In the genomic region with DNA sequence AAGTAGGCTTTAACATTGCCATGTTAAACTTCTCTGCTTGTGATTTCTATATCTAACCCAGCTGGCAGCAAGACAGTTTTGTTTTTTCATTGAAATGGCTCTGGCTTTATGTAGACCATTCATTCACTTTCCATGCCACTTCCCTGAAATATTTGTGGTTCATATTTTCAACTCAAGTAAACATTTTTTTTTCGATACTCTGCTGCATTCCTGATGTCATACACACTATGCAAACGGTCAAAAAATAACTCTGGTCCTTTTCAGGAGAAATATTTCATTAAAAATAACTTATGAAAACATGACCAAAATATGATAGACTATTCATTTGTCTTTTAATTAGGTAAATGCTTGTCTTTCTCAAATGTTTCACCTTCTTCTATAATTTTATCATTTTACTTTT, we compare ENCODE assay signal across 24 cellular contexts.
DNase-seq lines count a peak whose midpoint lies in the region; ATAC-seq, FAIRE-seq and TF ChIP-seq lines count a peak whose summit lies in the region.
"Had no signal": no experiment of that assay in that cellular context is flagged by ENCODE, and none has a peak within 500 bp of the region (broad histone marks: within the 10 kb centered on the region; RNA-seq: fewer than 3 reads in every experiment).

No MANE protein-coding gene starts in this region.

- TF ChIP-seq POLR2A in uterus (IDR thresholded peaks at IDR 0.05): no peak

- H3K9me3 ChIP-seq in right atrium auricular region: no peaks in the 10 kb centered on the region
- H3K9me3 ChIP-seq in left ventricle myocardium inferior (replicated peaks): no peaks in the 10 kb centered on the region
- no peaks in the 10 kb centered on the region for H3K9me3 ChIP-seq in uterus
- H3K9me3 ChIP-seq: esophagus muscularis mucosa, psoas muscle had no signal

- H3K27ac ChIP-seq in right atrium auricular region (peak overlapping the region; percentile 55 to 66), left ventricle myocardium inferior (replicated peaks) (no peak overlapping the region), uterus (peak overlapping the region; percentile 89 to 92)
- H3K27ac ChIP-seq: 22Rv1, esophagus muscularis mucosa, psoas muscle had no signal

- H3K36me3 ChIP-seq in right atrium auricular region: no peaks in the 10 kb centered on the region
- no peaks in the 10 kb centered on the region for H3K36me3 ChIP-seq in left ventricle myocardium inferior
- H3K36me3 ChIP-seq in uterus: no peaks in the 10 kb centered on the region
- H3K36me3 ChIP-seq: esophagus muscularis mucosa had no signal

- no peak for DNase-seq in right atrium auricular region (ENCODE audit: low spot score)
- no peak for DNase-seq in left ventricle myocardium inferior
- peak; percentile 22 for DNase-seq in astrocyte of the hippocampus (ENCODE audit: low read depth, low spot score)
- no peak for DNase-seq in frontal cortex (ENCODE audit: low spot score in 2 of 2)
- no peak for DNase-seq in uterus
- no peak for DNase-seq in NCI-H2081 treated with DMSO at 0.1 percent for 48 hours (lab: John Stamatoyannopoulos, UW)
- DNase-seq in activated effector memory CD4-positive, alpha-beta T cell treated with anti-CD3 and anti-CD28 coated beads, Interleukin-2, amount 50 U/mL, for 16 hours: no peak
- DNase-seq: activated B cell treated with CpG ODN at 0.5 μM for 24 hours; activated CD8-positive, alpha-beta T cell treated with anti-CD3 and anti-CD28 coated beads for 36 hours; C1 segment of cervical spinal cord; caudate nucleus; DMS153; effector CD4-positive, alpha-beta T cell; hypothalamus; NCI-H526; nephron progenitor cell; psoas muscle; SHP77 treated with DMSO at 0.1 percent for 48 hours; stimulated activated CD4-positive, alpha-beta T cell treated with anti-CD3 and anti-CD28 coated beads, Interleukin-15, amount 100 ng/mL, for 24 hours; T-helper 2 cell had no signal

- H3K4me3 ChIP-seq in right atrium auricular region (no peak overlapping the region), left ventricle myocardium inferior (no peak overlapping the region), uterus (peak overlapping the region in 1 of 2 donors; percentile 2)
- H3K4me3 ChIP-seq: esophagus muscularis mucosa, psoas muscle had no signal

- ATAC-seq in esophagus mucosa: no peak
- ATAC-seq: activated CD8-positive, alpha-beta T cell treated with anti-CD3 and anti-CD28 coated beads for 36 hours; psoas muscle; stimulated activated effector memory CD8-positive, alpha-beta T cell treated with anti-CD3 and anti-CD28 coated beads, Interleukin-12 subunit alpha, Interleukin-12 subunit beta, amount 100 ng/mL, for 72 hours had no signal

- H3K4me1 ChIP-seq in right atrium auricular region (no peaks in the 10 kb centered on the region), left ventricle myocardium inferior (peaks cover 15% of the 10 kb centered on the region), uterus (peaks cover 0 to 5% of the 10 kb centered on the region in 2 donors)
- H3K4me1 ChIP-seq: psoas muscle had no signal

- FAIRE-seq in frontal cortex (lab: Jason Lieb, UNC): peak; percentile 19

- no peak for TF ChIP-seq CTCF in right atrium auricular region (IDR thresholded peaks at IDR 0.05)
- TF ChIP-seq CTCF in left ventricle myocardium inferior (IDR thresholded peaks at IDR 0.05; ENCODE audit: borderline replicate concordance): no peak
- no peak for TF ChIP-seq CTCF in uterus (IDR thresholded peaks at IDR 0.05)

- intact Hi-C loops in left ventricle myocardium inferior (cut with micrococcal nuclease) (no loop called here), uterus (cut with DNase I; ENCODE audit: low total_unique reads) (no loop called here)

- H3K27me3 ChIP-seq in right atrium auricular region: no peaks in the 10 kb centered on the region
- H3K27me3 ChIP-seq in left ventricle myocardium inferior (ENCODE audit: low read depth): no peaks in the 10 kb centered on the region
- no peaks in the 10 kb centered on the region for H3K27me3 ChIP-seq in uterus
- H3K27me3 ChIP-seq: esophagus muscularis mucosa had no signal
